ENCODE assay signal across 9 cellular contexts in genomic region chr16:83136924-83137323, GRCh38.
A peak's percentile ranks its signal among the peaks of the same experiment; 100 is the strongest.
DNase-seq lines count a peak whose midpoint lies in the region; ATAC-seq and TF ChIP-seq lines count a peak whose summit lies in the region.
"Had no signal": no experiment of that assay in that cellular context is flagged by ENCODE, and none has a peak within 500 bp of the region (broad histone marks: within the 10 kb centered on the region; RNA-seq: fewer than 3 reads in every experiment).

No MANE protein-coding gene starts in this region.

- no peaks in the 10 kb centered on the region for H3K36me3 ChIP-seq in effector memory CD4-positive, alpha-beta T cell (ENCODE audit: control insufficient read depth, insufficient read depth, low read length)

- peaks cover 15 to 20% of the 10 kb centered on the region in 2 donors for H3K4me1 Mint-ChIP-seq in immature natural killer cell
- H3K4me1 Mint-ChIP-seq in stimulated activated naive B cell treated with anti-CD40 and anti-IgM and Interleukin-4, amounts not matched to agents 10 μg/mL and 1 μg/mL and 100 μg/mL, for 72 hours, result peaks cover 6 to 9% of the 10 kb centered on the region in 2 donors

- H3K27me3 ChIP-seq in effector memory CD4-positive, alpha-beta T cell (replicated peaks; ENCODE audit: control insufficient read depth, insufficient read depth, low read length, poor library complexity, severe bottlenecking), result no peaks in the 10 kb centered on the region

- H3K4me3 ChIP-seq in effector memory CD4-positive, alpha-beta T cell (ENCODE audit: insufficient read depth, low read depth, low read length, poor library complexity, severe bottlenecking), result no peak overlapping the region
- H3K4me3 ChIP-seq: SK-N-MC had no signal

- ATAC-seq in SK-N-SH treated with all-trans-retinoic acid at 6 μM for 48 hours, result peak; percentile 29
- ATAC-seq in stimulated activated naive B cell treated with anti-CD40 and anti-IgM and Interleukin-4, amounts not matched to agents 10 μg/mL and 1 μg/mL and 100 μg/mL, for 72 hours (replicated peaks), result peak in 1 of 2 donors; percentile 23

- H3K4me1 ChIP-seq in effector memory CD4-positive, alpha-beta T cell (ENCODE audit: control insufficient read depth, insufficient read depth, low read length, poor library complexity, severe bottlenecking), result no peaks in the 10 kb centered on the region

- peaks cover 0 to 8% (median 0%) of the 10 kb centered on the region in 6 donors for H3K9me3 Mint-ChIP-seq in immature natural killer cell
- H3K9me3 Mint-ChIP-seq in stimulated activated naive B cell treated with anti-CD40 and anti-IgM and Interleukin-4, amounts not matched to agents 10 μg/mL and 1 μg/mL and 100 μg/mL, for 72 hours, result peaks cover 5 to 7% of the 10 kb centered on the region in 2 donors

- H3K27ac Mint-ChIP-seq in immature natural killer cell, result peak overlapping the region; percentile 83 to 93 (median 92)
- H3K27ac Mint-ChIP-seq in stimulated activated naive B cell treated with anti-CD40 and anti-IgM and Interleukin-4, amounts not matched to agents 10 μg/mL and 1 μg/mL and 100 μg/mL, for 72 hours, result no peak overlapping the region

- peaks cover 3 to 16% (median 10%) of the 10 kb centered on the region in 3 donors for H3K27me3 Mint-ChIP-seq in immature natural killer cell (ENCODE audit: low read depth in 3 of 3)
- H3K27me3 Mint-ChIP-seq in stimulated activated naive B cell treated with anti-CD40 and anti-IgM and Interleukin-4, amounts not matched to agents 10 μg/mL and 1 μg/mL and 100 μg/mL, for 72 hours, result peaks cover 5% of the 10 kb centered on the region in 2 donors

- H3K9me3 ChIP-seq in effector memory CD4-positive, alpha-beta T cell (ENCODE audit: control insufficient read depth, low read length), result no peaks in the 10 kb centered on the region

- H3K36me3 Mint-ChIP-seq in immature natural killer cell, result peaks cover 0 to 6% (median 0%) of the 10 kb centered on the region in 3 donors
- H3K36me3 Mint-ChIP-seq in stimulated activated naive B cell treated with anti-CD40 and anti-IgM and Interleukin-4, amounts not matched to agents 10 μg/mL and 1 μg/mL and 100 μg/mL, for 72 hours, result no peaks in the 10 kb centered on the region

- DNase-seq in NCI-H82 (lab: John Stamatoyannopoulos, UW), result peak; percentile 4
- no peak for DNase-seq in NCI-H82 treated with DMSO at 0.1 percent for 48 hours (lab: John Stamatoyannopoulos, UW; ENCODE audit: unreplicated experiment)
- no peak for DNase-seq in immature natural killer cell
- no peak for DNase-seq in stimulated activated naive B cell treated with anti-CD40 and anti-IgM and Interleukin-4, amounts not matched to agents 10 μg/mL and 1 μg/mL and 100 μg/mL, for 72 hours
- no peak for DNase-seq in effector memory CD4-positive, alpha-beta T cell
- DNase-seq in SKM-1 (lab: John Stamatoyannopoulos, UW; ENCODE audit: unreplicated experiment), result no peak
- DNase-seq in NCI-H2227 (lab: John Stamatoyannopoulos, UW; ENCODE audit: unreplicated experiment), result no peak

- no peak overlapping the region for H3K27ac ChIP-seq in effector memory CD4-positive, alpha-beta T cell (ENCODE audit: insufficient read depth, low read length, poor library complexity, severe bottlenecking)
- H3K27ac ChIP-seq: SK-N-MC had no signal

- H3K4me3 Mint-ChIP-seq in immature natural killer cell, result peak overlapping the region; percentile 77 to 91 (median 89)
- H3K4me3 Mint-ChIP-seq in stimulated activated naive B cell treated with anti-CD40 and anti-IgM and Interleukin-4, amounts not matched to agents 10 μg/mL and 1 μg/mL and 100 μg/mL, for 72 hours, result peak overlapping the region; percentile 80 to 83

TF ChIP-seq in SK-N-SH treated with all-trans-retinoic acid at 6 μM for 48 hours, 23 proteins besides CTCF, POLR2A, EP300 and RAD21:
- TF ChIP-seq PATZ1 (CRISPR knock-in tag; IDR thresholded peaks at IDR 0.05; ENCODE audit: borderline replicate concordance), result no peak
- no peak for TF ChIP-seq TCF4 (CRISPR knock-in tag; IDR thresholded peaks at IDR 0.05; ENCODE audit: borderline replicate concordance)
- TF ChIP-seq ARNTL (CRISPR knock-in tag; IDR thresholded peaks at IDR 0.05; ENCODE audit: borderline replicate concordance, low read depth), result no peak
- no peak for TF ChIP-seq ZNF8 (CRISPR knock-in tag; IDR thresholded peaks at IDR 0.05)
- TF ChIP-seq RARB (CRISPR knock-in tag; IDR thresholded peaks at IDR 0.05), result no peak
- no peak for TF ChIP-seq ZFP3 (CRISPR knock-in tag; IDR thresholded peaks at IDR 0.05)
- no peak for TF ChIP-seq ZNF70 (CRISPR knock-in tag; IDR thresholded peaks at IDR 0.05)
- TF ChIP-seq OSR1 (CRISPR knock-in tag; IDR thresholded peaks at IDR 0.05), result no peak
- TF ChIP-seq POU6F1 (CRISPR knock-in tag; IDR thresholded peaks at IDR 0.05; ENCODE audit: borderline replicate concordance, low read depth), result no peak
- TF ChIP-seq CSDC2 (CRISPR knock-in tag; IDR thresholded peaks at IDR 0.05), result no peak
- no peak for TF ChIP-seq ZNF565 (CRISPR knock-in tag; conservative IDR thresholded peaks at IDR 0.05; ENCODE audit: low read depth)
- no peak for TF ChIP-seq ZC3H10 (CRISPR knock-in tag; IDR thresholded peaks at IDR 0.05)
- no peak for TF ChIP-seq ESRRG (CRISPR knock-in tag; IDR thresholded peaks at IDR 0.05)
- TF ChIP-seq SNAI2 (CRISPR knock-in tag; IDR thresholded peaks at IDR 0.05), result no peak
- no peak for TF ChIP-seq CREB5 (CRISPR knock-in tag; IDR thresholded peaks at IDR 0.05; ENCODE audit: low read depth)
